25 cellular contexts compared by ENCODE assay signal in genomic region chr3:54654776-54655175, GRCh38.
"Had no signal": no experiment of that assay in that cellular context is flagged by ENCODE, and none has a peak within 500 bp of the region (broad histone marks: within the 10 kb centered on the region; RNA-seq: fewer than 3 reads in every experiment).

No MANE protein-coding gene starts in this region.

- H3K36me3 ChIP-seq: brain microvascular endothelial cell, WERI-Rb-1 had no signal

- DNase-seq: activated B cell treated with CpG ODN at 0.5 μM for 24 hours; activated CD4-positive, alpha-beta T cell treated with anti-CD3 and anti-CD28 coated beads for 48 hours; activated CD4-positive, alpha-beta T cell treated with anti-CD3 and anti-CD28 coated beads, Interleukin-2, amount 50 U/mL, for 1 hour; activated CD4-positive, alpha-beta T cell treated with anti-CD3 and anti-CD28 coated beads, Interleukin-2, amount 50 U/mL, for 48 hours; activated CD8-positive, alpha-beta memory T cell treated with anti-CD3 and anti-CD28 coated beads for 24 hours; activated CD8-positive, alpha-beta T cell treated with anti-CD3 and anti-CD28 coated beads for 36 hours; activated effector memory CD4-positive, alpha-beta T cell treated with Interleukin-2 at 50 U/mL for 16 hours; activated gamma-delta T cell treated with Interleukin-2 at 50 U/mL for 16 hours; activated naive CD4-positive, alpha-beta T cell treated with anti-CD3 and anti-CD28 coated beads, Interleukin-2, amount 50 U/mL, for 16 hours; activated naive CD4-positive, alpha-beta T cell treated with Interleukin-2 at 50 U/mL for 16 hours; activated T-cell treated with anti-CD3 and anti-CD28 coated beads, Interleukin-2, amount 50 U/mL, for 4 hours; amniotic stem cell; anterior cingulate cortex; brain microvascular endothelial cell; caudate nucleus; effector CD8-positive, alpha-beta T cell; foreskin fibroblast; head of caudate nucleus; T-helper 1 cell; T-helper 17 cell; T1000; WERI-Rb-1 had no signal

- ATAC-seq: activated CD4-positive, CD25-positive, alpha-beta regulatory T cell treated with anti-CD3 and anti-CD28 coated beads, Interleukin-2, amount 50 U/mL, for 24 hours; activated CD8-positive, alpha-beta T cell treated with anti-CD3 and anti-CD28 coated beads for 36 hours; activated T-cell treated with anti-CD3 and anti-CD28 coated beads, Interleukin-2, amount 50 U/mL, for 4 hours; activated T-helper 17 cell treated with anti-CD3 and anti-CD28 coated beads, Interleukin-2, amount 50 U/mL, for 72 hours; esophagus mucosa; T-helper 17 cell had no signal

- H3K27me3 ChIP-seq: brain microvascular endothelial cell had no signal

- H3K27ac ChIP-seq: brain microvascular endothelial cell, WERI-Rb-1 had no signal
